Comparison of ENCODE assay signal across 13 cellular contexts in genomic region chr3:4748701-4749378, GRCh38.
DNase-seq lines count a peak whose midpoint lies in the region; ATAC-seq, FAIRE-seq and TF ChIP-seq lines count a peak whose summit lies in the region.
"Had no signal": no experiment of that assay in that cellular context is flagged by ENCODE, and none has a peak within 500 bp of the region (broad histone marks: within the 10 kb centered on the region; RNA-seq: fewer than 3 reads in every experiment).

No MANE protein-coding gene starts in this region.

- peak overlapping the region; percentile 6 for H3K27ac Mint-ChIP-seq in activated T-helper 2 cell treated with anti-CD3 and anti-CD28 coated beads, Interferon-gamma antibody, Interleukin-2, Interleukin-4, amounts not matched to agents 10 μg/mL and 5 μg/mL and 100 μg/mL, durations not matched to agents 14 hours and 24 hours and 36 hours

- no peak for TF ChIP-seq CTCF in D721Med (IDR thresholded peaks at IDR 0.05; ENCODE audit: insufficient read depth, missing control alignments)
- TF ChIP-seq CTCF in spleen (IDR thresholded peaks at IDR 0.05 in 8 of 11, conservative IDR thresholded peaks at IDR 0.05 in 3 of 11) = no peak

- H3K4me3 ChIP-seq in spleen = peak overlapping the region in 1 of 8 donors; percentile 9
- H3K4me3 ChIP-seq: ascending aorta had no signal

- H3K27me3 Mint-ChIP-seq in activated T-helper 2 cell treated with anti-CD3 and anti-CD28 coated beads, Interferon-gamma antibody, Interleukin-2, Interleukin-4, amounts not matched to agents 10 μg/mL and 5 μg/mL and 100 μg/mL, durations not matched to agents 14 hours and 24 hours and 36 hours (ENCODE audit: low read depth) = no peaks in the 10 kb centered on the region
- H3K27me3 Mint-ChIP-seq: activated CD4-positive, alpha-beta T cell treated with anti-CD3 and anti-CD28 coated beads, Interleukin-2, amount 10 ng/mL, durations not matched to agents 24 days and 14 days had no signal

- H3K4me3 Mint-ChIP-seq in activated T-helper 2 cell treated with anti-CD3 and anti-CD28 coated beads, Interferon-gamma antibody, Interleukin-2, Interleukin-4, amounts not matched to agents 10 μg/mL and 5 μg/mL and 100 μg/mL, durations not matched to agents 14 hours and 24 hours and 36 hours (ENCODE audit: low read depth) = no peak overlapping the region
- H3K4me3 Mint-ChIP-seq: activated CD4-positive, alpha-beta T cell treated with anti-CD3 and anti-CD28 coated beads, Interleukin-2, amount 10 ng/mL, durations not matched to agents 24 days and 14 days had no signal

- no peak for TF ChIP-seq POLR2A in spleen (IDR thresholded peaks at IDR 0.05)

- DNase-seq in activated T-helper 2 cell treated with anti-CD3 and anti-CD28 coated beads, Interferon-gamma antibody, Interleukin-2, Interleukin-4, amounts not matched to agents 10 μg/mL and 5 μg/mL and 100 μg/mL, durations not matched to agents 14 hours and 24 hours and 36 hours (ENCODE audit: low spot score) = no peak
- peak; percentile 68 for DNase-seq in renal cortical epithelial cell (ENCODE audit: low read depth)
- no peak for DNase-seq in D721Med (ENCODE audit: insufficient read length, low spot score)
- DNase-seq in NCI-H146 (lab: John Stamatoyannopoulos, UW) = no peak
- DNase-seq in NCI-H1436 treated with DMSO at 0.1 percent for 48 hours (lab: John Stamatoyannopoulos, UW) = no peak
- DNase-seq in spleen = no peak
- DNase-seq: activated CD4-positive, alpha-beta T cell treated with anti-CD3 and anti-CD28 coated beads, Interleukin-2, amount 10 ng/mL, durations not matched to agents 24 days and 14 days; NCI-H1694; stimulated activated CD4-positive, alpha-beta T cell treated with anti-CD3 and anti-CD28 coated beads, Interleukin-4, amount 100 ng/mL, for 4 hours had no signal

- H3K4me1 ChIP-seq in spleen = peaks cover 14 to 54% (median 38%) of the 10 kb centered on the region in 6 donors

- H3K36me3 Mint-ChIP-seq in activated T-helper 2 cell treated with anti-CD3 and anti-CD28 coated beads, Interferon-gamma antibody, Interleukin-2, Interleukin-4, amounts not matched to agents 10 μg/mL and 5 μg/mL and 100 μg/mL, durations not matched to agents 14 hours and 24 hours and 36 hours (ENCODE audit: low read depth) = peaks cover 76% of the 10 kb centered on the region

- no peaks in the 10 kb centered on the region for H3K27me3 ChIP-seq in spleen (replicated peaks in 1 of 7)
- H3K27me3 ChIP-seq: ascending aorta had no signal

- no peaks in the 10 kb centered on the region for H3K9me3 Mint-ChIP-seq in activated T-helper 2 cell treated with anti-CD3 and anti-CD28 coated beads, Interferon-gamma antibody, Interleukin-2, Interleukin-4, amounts not matched to agents 10 μg/mL and 5 μg/mL and 100 μg/mL, durations not matched to agents 14 hours and 24 hours and 36 hours

- peak overlapping the region in 1 of 8 donors; percentile 9 for H3K27ac ChIP-seq in spleen
- H3K27ac ChIP-seq: ascending aorta, RWPE1 had no signal

- peaks cover 0 to 71% (median 4%) of the 10 kb centered on the region in 6 donors for H3K36me3 ChIP-seq in spleen
- H3K36me3 ChIP-seq: ascending aorta had no signal

- H3K4me1 Mint-ChIP-seq in activated T-helper 2 cell treated with anti-CD3 and anti-CD28 coated beads, Interferon-gamma antibody, Interleukin-2, Interleukin-4, amounts not matched to agents 10 μg/mL and 5 μg/mL and 100 μg/mL, durations not matched to agents 14 hours and 24 hours and 36 hours (ENCODE audit: low read depth) = peaks cover 40% of the 10 kb centered on the region

- intact Hi-C loops in activated T-helper 2 cell treated with anti-CD3 and anti-CD28 coated beads, Interferon-gamma antibody, Interleukin-2, Interleukin-4, amounts not matched to agents 10 μg/mL and 5 μg/mL and 100 μg/mL, durations not matched to agents 14 hours and 24 hours and 36 hours (cut with micrococcal nuclease) = no loop called here
- intact Hi-C loops in spleen (cut with DNase I; ENCODE audit: low total_unique reads) = no loop called here

- ATAC-seq in GM18867 (IDR thresholded peaks at IDR 0.05; ENCODE audit: unreplicated experiment) = peak; percentile 52
- peak; percentile 55 for ATAC-seq in HG02973 (IDR thresholded peaks at IDR 0.05; ENCODE audit: unreplicated experiment)

- no peaks in the 10 kb centered on the region for H3K9me3 ChIP-seq in spleen
- H3K9me3 ChIP-seq: ascending aorta had no signal

- FAIRE-seq in D721Med (lab: Jason Lieb, UNC) = no peak

- 72 to 81% (median 75%) methylated on average over 16 of the region's 16 CpGs for WGBS in spleen, 5 donors
